Comparison of ENCODE assay signal across 32 cellular contexts in the genomic region with DNA sequence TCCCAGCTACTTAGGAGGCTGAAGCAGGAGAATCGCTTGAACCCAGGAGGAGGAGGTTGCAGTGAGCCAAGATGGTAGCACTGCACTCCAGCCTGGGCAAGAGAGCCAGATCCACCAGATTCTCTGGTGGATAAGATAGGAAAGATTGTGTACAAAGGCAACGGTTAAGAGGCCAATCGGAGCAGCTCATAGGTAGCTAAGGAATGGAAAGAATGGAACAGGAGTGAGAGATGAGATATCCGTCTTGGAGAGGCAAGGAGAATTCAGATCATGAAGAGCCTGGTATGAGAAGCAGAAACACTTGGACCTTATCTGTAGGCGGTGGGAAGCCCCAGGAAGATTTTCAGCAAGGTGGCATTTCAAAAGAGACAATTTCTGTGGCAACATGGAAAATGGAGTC. TPM values are rescaled to one million over a fixed set of nuclear protein-coding genes. Genes with fewer than 3 reads are reported as not detected.
"Had no signal": no experiment of that assay in that cellular context is flagged by ENCODE, and none has a peak within 500 bp of the region (broad histone marks: within the 10 kb centered on the region; RNA-seq: fewer than 3 reads in every experiment).

No MANE protein-coding gene starts in this region.

- ATAC-seq: left cardiac atrium; left lobe of liver; lower lobe of right lung; natural killer cell; right lobe of liver; stimulated activated memory B cell treated with anti-CD40 and anti-IgM and Interleukin-4, amounts not matched to agents 10 μg/mL and 1 μg/mL and 100 μg/mL, for 72 hours; stimulated activated naive CD8-positive, alpha-beta T cell treated with anti-CD3 and anti-CD28 coated beads, Interleukin-15, amount 100 ng/mL, for 72 hours; upper lobe of right lung had no signal

- H3K9me3 ChIP-seq: lower lobe of right lung, ovary, right atrium auricular region, right lobe of liver, tibial nerve, upper lobe of right lung had no signal

- FAIRE-seq: urothelium cell line had no signal

- H3K4me1 ChIP-seq: lower lobe of right lung, right atrium auricular region, right lobe of liver, tibial nerve, upper lobe of right lung had no signal

- H3K9me3 Mint-ChIP-seq: natural killer cell, nephron progenitor cell had no signal

- H3K36me3 ChIP-seq: lower lobe of right lung, ovary, right atrium auricular region, right lobe of liver, tibial nerve, upper lobe of right lung had no signal

- H3K27ac Mint-ChIP-seq: mesothelial cell of epicardium; naive B cell; progenitor cell of endocrine pancreas; stimulated activated memory B cell treated with anti-CD40 and anti-IgM and Interleukin-4, amounts not matched to agents 10 μg/mL and 1 μg/mL and 100 μg/mL, for 72 hours had no signal

- H3K36me3 Mint-ChIP-seq: naive B cell; natural killer cell; stimulated activated memory B cell treated with anti-CD40 and anti-IgM and Interleukin-4, amounts not matched to agents 10 μg/mL and 1 μg/mL and 100 μg/mL, for 72 hours had no signal

- DNase-seq: hypothalamus; islet precursor cell; kidney glomerular epithelial cell; left cardiac atrium; lower lobe of right lung; mesendoderm; naive B cell; natural killer cell; nephron progenitor cell; ovary; right lobe of liver; stimulated activated CD4-positive, alpha-beta T cell treated with anti-CD3 and anti-CD28 coated beads, Interleukin-1b, Interleukin-23, amount 100 ng/mL, for 48 hours; stimulated activated CD4-positive, alpha-beta T cell treated with anti-CD3 and anti-CD28 coated beads, Interleukin-2, amount 100 ng/mL, for 48 hours; stimulated activated CD4-positive, alpha-beta T cell treated with anti-CD3 and anti-CD28 coated beads, Interleukin-4, amount 100 ng/mL, for 4 hours; stimulated activated CD8-positive, alpha-beta memory T cell treated with anti-CD3 and anti-CD28 coated beads, Interleukin-4, amount 100 ng/mL, for 48 hours; stimulated activated naive CD4-positive, alpha-beta T cell treated with Interleukin-2 at 50 U/mL for 16 hours; stimulated activated naive CD8-positive, alpha-beta T cell treated with anti-CD3 and anti-CD28 coated beads, Interleukin-15, amount 100 ng/mL, for 72 hours; substantia nigra; upper lobe of right lung had no signal

- H3K4me3 Mint-ChIP-seq: mesothelial cell of epicardium; naive B cell; natural killer cell; nephron progenitor cell; stimulated activated memory B cell treated with anti-CD40 and anti-IgM and Interleukin-4, amounts not matched to agents 10 μg/mL and 1 μg/mL and 100 μg/mL, for 72 hours; stimulated activated naive CD8-positive, alpha-beta T cell treated with anti-CD3 and anti-CD28 coated beads, Interleukin-15, amount 100 ng/mL, for 72 hours had no signal

- H3K4me1 Mint-ChIP-seq: stimulated activated naive CD8-positive, alpha-beta T cell treated with anti-CD3 and anti-CD28 coated beads, Interleukin-15, amount 100 ng/mL, for 72 hours had no signal

- H3K4me3 ChIP-seq: lower lobe of right lung, ovary, right atrium auricular region, right lobe of liver, smooth muscle cell, tibial nerve, upper lobe of right lung had no signal

- H3K27ac ChIP-seq: lower lobe of right lung, ovary, right atrium auricular region, right lobe of liver, tibial nerve, upper lobe of right lung had no signal

- H3K4me2 ChIP-seq: smooth muscle cell had no signal

- H3K27me3 ChIP-seq: ovary, right atrium auricular region, right lobe of liver, tibial nerve, upper lobe of right lung had no signal

- H3K27me3 Mint-ChIP-seq: progenitor cell of endocrine pancreas had no signal

RNA-seq across cellular contexts. Expression of gene TTR, which starts 27.1 kb away (rescaled TPM):
- total RNA-seq: lower lobe of right lung, mesothelial cell of epicardium, mononuclear cell, natural killer cell, omental fat pad, pulmonary artery endothelial cell, renal cortical epithelial cell, right atrium auricular region, skeletal muscle tissue, smooth muscle cell, tibial nerve, upper lobe of right lung had no signal
- polyA plus RNA-seq: ovary had no signal
